Comparison of ENCODE assay signal across 20 cellular contexts in genomic region chr6:131027326-131027725, GRCh38. TPM values are rescaled to one million over a fixed set of nuclear protein-coding genes. Genes with fewer than 3 reads are reported as not detected.
DNase-seq lines count a peak whose midpoint lies in the region; ATAC-seq, FAIRE-seq and TF ChIP-seq lines count a peak whose summit lies in the region.
"Had no signal": no experiment of that assay in that cellular context is flagged by ENCODE, and none has a peak within 500 bp of the region (broad histone marks: within the 10 kb centered on the region; RNA-seq: fewer than 3 reads in every experiment).

No MANE protein-coding gene starts in this region.

- no peaks in the 10 kb centered on the region for H3K27me3 ChIP-seq in pancreas
- H3K27me3 ChIP-seq: BE2C had no signal

- no peak overlapping the region for H3K4me3 Mint-ChIP-seq in HFFc6
- H3K4me3 Mint-ChIP-seq in nephron progenitor cell, result no peak overlapping the region
- H3K4me3 Mint-ChIP-seq: CD4-positive, CD25-positive, alpha-beta regulatory T cell; CD8-positive, alpha-beta memory T cell had no signal

- peak; percentile 54 to 82 (median 68) for ATAC-seq in pancreas
- ATAC-seq: HepG2 had no signal

- H3K4me1 ChIP-seq in pancreas, result peaks cover 4 to 14% (median 6%) of the 10 kb centered on the region in 3 donors
- H3K4me1 ChIP-seq: BE2C had no signal

- H3K27ac Mint-ChIP-seq in HFFc6 (no peak overlapping the region), nephron progenitor cell (no peak overlapping the region)
- H3K27ac Mint-ChIP-seq: CD4-positive, CD25-positive, alpha-beta regulatory T cell; CD8-positive, alpha-beta memory T cell had no signal

- H3K36me3 Mint-ChIP-seq in HFFc6 (ENCODE audit: low read depth) (no peaks in the 10 kb centered on the region), nephron progenitor cell (ENCODE audit: low read depth) (peaks cover 6% of the 10 kb centered on the region)
- H3K36me3 Mint-ChIP-seq: CD4-positive, CD25-positive, alpha-beta regulatory T cell had no signal

- no peaks in the 10 kb centered on the region for H3K36me3 ChIP-seq in pancreas
- H3K36me3 ChIP-seq: BE2C had no signal

- WGBS in pancreas, 2 donors, result 58 to 65% methylated on average over 2 of the region's 2 CpGs

- peaks cover 2% of the 10 kb centered on the region; the same call in 1 of the 2 replicates for H3K27me3 Mint-ChIP-seq in HFFc6 (ENCODE audit: insufficient read depth)
- no peaks in the 10 kb centered on the region for H3K27me3 Mint-ChIP-seq in nephron progenitor cell (ENCODE audit: low read depth, poor library complexity)
- H3K27me3 Mint-ChIP-seq: CD4-positive, CD25-positive, alpha-beta regulatory T cell had no signal

- H3K9me3 Mint-ChIP-seq in HFFc6, result no peaks in the 10 kb centered on the region
- H3K9me3 Mint-ChIP-seq in nephron progenitor cell, result peaks cover 8% of the 10 kb centered on the region
- H3K9me3 Mint-ChIP-seq: CD8-positive, alpha-beta memory T cell had no signal

- no peak overlapping the region for H3K27ac ChIP-seq in pancreas

- H3K4me1 Mint-ChIP-seq in HFFc6 (ENCODE audit: low read depth) (peaks cover 56% of the 10 kb centered on the region), nephron progenitor cell (peaks cover 35% of the 10 kb centered on the region)
- H3K4me1 Mint-ChIP-seq: CD4-positive, CD25-positive, alpha-beta regulatory T cell; CD8-positive, alpha-beta memory T cell had no signal

- peak; percentile 10; the same call in 1 of the 2 replicates for TF ChIP-seq CTCF in HFFc6 (IDR thresholded peaks at IDR 0.05)
- no peak for TF ChIP-seq CTCF in pancreas (IDR thresholded peaks at IDR 0.05)
- TF ChIP-seq CTCF in nephron progenitor cell (IDR thresholded peaks at IDR 0.05), result no peak

- in situ Hi-C loops in G401 (cut with HindIII; ENCODE audit: low sequenced_read_pairs), result no loop called here

- intact Hi-C loops in pancreas (cut with DNase I), result no loop called here

- H3K9me3 ChIP-seq in pancreas, result no peaks in the 10 kb centered on the region
- H3K9me3 ChIP-seq: BE2C had no signal

- no peak overlapping the region for H3K4me3 ChIP-seq in pancreas

- FAIRE-seq in pancreas (lab: Jason Lieb, UNC), result no peak
- FAIRE-seq: A204.1, HepG2 had no signal

- DNase-seq in G401 (ENCODE audit: low spot score) (peak; percentile 97), HFFc6 (no peak), cerebellar cortex (ENCODE audit: low spot score) (peak; percentile 96), pancreas (no peak), RKO (ENCODE audit: low spot score) (no peak), nephron progenitor cell (no peak), HCEC 1CT (no peak)
- DNase-seq: ACHN; BE2C; CD4-positive, CD25-positive, alpha-beta regulatory T cell; CD8-positive, alpha-beta memory T cell; COR-L47; DMS153; DMS79; GF-D8; GOT3; H7; KG1 had no signal

RNA-seq across cellular contexts. Expression of gene EPB41L2, which starts 35.7 kb away (rescaled TPM):
- total RNA-seq in G401 (2014; rRNA removed; shearing (Covaris generic)), result 20.8 and 30.2 TPM in 2 replicates
- 10 to 100 TPM; 39.3 to 73.8 (median 60.7) TPM for total RNA-seq in HFFc6 (2021; fragmentation: NEBNext Ultra II Directional; extraction: Animal tissue kit (Norgen Biotek cat#: 25700))
- 10 to 100 TPM; 13.8 to 63.0 (median 23.6) TPM for total RNA-seq in pancreas
- polyA plus RNA-seq in pancreas, result 10 to 100 TPM; 13.0 to 14.0 TPM

Comparison
In these comparisons a context has a peak if more than half of its experiments do, and no peak if none do; other contexts are left out.
1. DNase-seq: peak in G401 (single experiment) and cerebellar cortex (single experiment); none in HFFc6 (single experiment), pancreas (0 of 6), RKO (single experiment), nephron progenitor cell (single experiment) and HCEC 1CT (single experiment).